In genomic region chr21:36109868-36110267, GRCh38 we compare ENCODE assay signal across 3 cellular contexts.
A peak's percentile ranks its signal among the peaks of the same experiment; 100 is the strongest.
TF ChIP-seq lines count a peak whose summit lies in the region.

No MANE protein-coding gene starts in this region.

TF ChIP-seq in HEK293T, 16 proteins besides CTCF, POLR2A, EP300 and RAD21:
- TF ChIP-seq ZNF384 (IDR thresholded peaks at IDR 0.05) (no peak), ELF4 (IDR thresholded peaks at IDR 0.05) (no peak), SUZ12 (IDR thresholded peaks at IDR 0.05) (no peak), PKNOX1 (IDR thresholded peaks at IDR 0.05) (peak; percentile 54; the same call in 1 of the 2 replicates), TARDBP (IDR thresholded peaks at IDR 0.05) (no peak), NFRKB (IDR thresholded peaks at IDR 0.05) (no peak), FOXK2 (IDR thresholded peaks at IDR 0.05) (no peak), L3MBTL2 (conservative IDR thresholded peaks at IDR 0.05) (0 out of 2 replicates have a peak, but pooled peaks have one; percentile 22)

TF ChIP-seq in WTC11, 78 proteins besides CTCF, POLR2A, EP300 and RAD21:
- TF ChIP-seq E2F1 (CRISPR knock-in tag; IDR thresholded peaks at IDR 0.05) (no peak), SOX15 (CRISPR knock-in tag; IDR thresholded peaks at IDR 0.05) (no peak), SMAD4 (CRISPR knock-in tag; IDR thresholded peaks at IDR 0.05) (no peak), MLX (CRISPR knock-in tag; IDR thresholded peaks at IDR 0.05) (no peak), ZNF416 (CRISPR knock-in tag; IDR thresholded peaks at IDR 0.05) (no peak), PREB (CRISPR knock-in tag; IDR thresholded peaks at IDR 0.05; ENCODE audit: borderline replicate concordance) (no peak), NFE2L1 (CRISPR knock-in tag; IDR thresholded peaks at IDR 0.05) (no peak), MAX (CRISPR knock-in tag; IDR thresholded peaks at IDR 0.05) (no peak), IRF1 (CRISPR knock-in tag; IDR thresholded peaks at IDR 0.05) (no peak), HMGA2 (CRISPR knock-in tag; IDR thresholded peaks at IDR 0.05) (no peak), FOXP1 (CRISPR knock-in tag; IDR thresholded peaks at IDR 0.05; ENCODE audit: borderline replicate concordance) (no peak), ZNF232 (CRISPR knock-in tag; IDR thresholded peaks at IDR 0.05) (no peak), USF1 (CRISPR knock-in tag; IDR thresholded peaks at IDR 0.05) (no peak), ZNF532 (CRISPR knock-in tag; IDR thresholded peaks at IDR 0.05; ENCODE audit: borderline replicate concordance) (no peak)
TF ChIP-seq in WTC11: peak in this region for 0.

TF ChIP-seq in H1, 55 proteins besides CTCF, POLR2A, EP300 and RAD21:
- TF ChIP-seq NRF1 (IDR thresholded peaks at IDR 0.05; ENCODE audit: low read depth, low read length), result no peak
- peak; percentile 57; the same call in 1 of the 2 replicates for TF ChIP-seq E2F6 (IDR thresholded peaks at IDR 0.05)
